ENCODE assay signal across 20 cellular contexts in the genomic region with DNA sequence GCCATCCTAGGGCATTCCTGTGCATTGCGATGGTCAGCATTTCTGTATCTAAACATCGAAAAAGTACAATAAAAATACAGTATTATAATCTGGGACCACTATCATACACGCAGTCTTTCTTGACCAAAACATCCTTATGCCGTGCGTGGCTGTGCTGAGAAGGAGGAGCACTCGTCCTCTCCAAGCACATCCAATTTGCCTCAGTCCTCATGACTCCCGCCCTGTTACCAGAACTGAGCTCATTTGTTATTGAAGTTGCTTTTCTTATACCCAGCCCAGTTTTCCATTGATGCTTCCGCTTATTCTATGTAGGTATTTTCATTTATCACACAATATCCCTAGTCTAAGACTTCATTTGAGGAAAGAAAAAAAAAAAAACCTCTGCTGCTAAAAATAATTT.
DNase-seq lines count a peak whose midpoint lies in the region; ATAC-seq, FAIRE-seq and TF ChIP-seq lines count a peak whose summit lies in the region.
"Had no signal": no experiment of that assay in that cellular context is flagged by ENCODE, and none has a peak within 500 bp of the region (broad histone marks: within the 10 kb centered on the region; RNA-seq: fewer than 3 reads in every experiment).

No MANE protein-coding gene starts in this region.

- H3K9me3 ChIP-seq in H9 (ENCODE audit: control insufficient read depth, low read depth, low read length), result no peaks in the 10 kb centered on the region
- H3K9me3 ChIP-seq in GM12878 (replicated peaks; ENCODE audit: control insufficient read depth, insufficient read depth, low read length), result no peaks in the 10 kb centered on the region
- no peaks in the 10 kb centered on the region for H3K9me3 ChIP-seq in transverse colon
- H3K9me3 ChIP-seq: BE2C, colonic mucosa, prostate gland had no signal

- H2AFZ ChIP-seq in H9 (ENCODE audit: low read length) (no peak overlapping the region), GM12878 (ENCODE audit: control insufficient read depth, low read depth, low read length) (no peak overlapping the region)

- TF ChIP-seq CTCF in H9 (conservative IDR thresholded peaks at IDR 0.05) (no peak), GM12878 (IDR thresholded peaks at IDR 0.05 in 2 of 3, conservative IDR thresholded peaks at IDR 0.05 in 1 of 3; ENCODE audit: control insufficient read depth in 2 of 3, extremely low read depth in 1 of 3, insufficient read depth in 1 of 3, low read depth in 3 of 3, low read length in 3 of 3) (no peak), neural crest cell (conservative IDR thresholded peaks at IDR 0.05) (no peak), transverse colon (IDR thresholded peaks at IDR 0.05) (no peak)

- no peak overlapping the region for H3K4ac ChIP-seq in H9 (ENCODE audit: low read depth, low read length)

- no peak overlapping the region for H3K4me2 ChIP-seq in H9 (ENCODE audit: insufficient read depth, insufficient read length, low read length)
- H3K4me2 ChIP-seq in GM12878 (ENCODE audit: control insufficient read depth, insufficient read depth), result peak overlapping the region; percentile 98

- SMC1A ChIA-PET in GM12878 (lab: Charles Lee; ENCODE audit: uncharacterized antibody, unreplicated experiment), result interaction anchor here (0.7 to 3.2 kb wide), 33 partner anchors 10 to 423 kb away, joined by 3 to 28 read pairs (median 4); partner anchors contain the start of gene BTG1

- no peak for FAIRE-seq in GM12878 (lab: Jason Lieb, UNC)
- FAIRE-seq: keratinocyte had no signal

- H4K5ac ChIP-seq in H9 (ENCODE audit: insufficient read length, low read depth, low read length), result no peak overlapping the region

- POLR2A ChIA-PET in GM12878 (lab: Charles Lee), result interaction anchor here (0.6 to 2.2 kb wide), 19 partner anchors 19 to 435 kb away, joined by 3 to 12 read pairs (median 5); partner anchors contain the start of gene BTG1

- H4K91ac ChIP-seq in H9 (ENCODE audit: insufficient read length, low read depth, low read length), result no peak overlapping the region

- H3K79me1 ChIP-seq in H9 (ENCODE audit: insufficient read depth, low read depth, low read length, poor library complexity, severe bottlenecking), result no peaks in the 10 kb centered on the region

- H3K36me3 ChIP-seq in GM12878 (ENCODE audit: control insufficient read depth in 2 of 2, insufficient read depth in 2 of 2, low read length in 1 of 2), result no peaks in the 10 kb centered on the region
- H3K36me3 ChIP-seq in transverse colon, result no peaks in the 10 kb centered on the region
- H3K36me3 ChIP-seq: BE2C, brain microvascular endothelial cell, colonic mucosa, prostate gland had no signal

- CTCF ChIA-PET in GM12878 (lab: Yijun Ruan, JAX), result interaction anchor here (1.5 to 2.0 kb wide), 6 partner anchors 20 to 103 kb away, joined by 4 to 9 read pairs (median 6); no protein-coding TSS in a partner anchor

- H3K56ac ChIP-seq in H9 (ENCODE audit: insufficient read length, low read depth, low read length), result no peak overlapping the region

- H4K20me1 ChIP-seq in H9 (ENCODE audit: control insufficient read depth, insufficient read depth, insufficient read length) (no peaks in the 10 kb centered on the region), GM12878 (ENCODE audit: control insufficient read depth, insufficient read depth) (no peaks in the 10 kb centered on the region)

- BruUV-seq in GM12878 (replicated peaks; lab: Mats Ljungman, UMichigan), result no TSS peak

- H3K18ac ChIP-seq in H9 (ENCODE audit: insufficient read length, low read depth, low read length), result no peak overlapping the region

- H3K9me3 Mint-ChIP-seq in H9 (no peaks in the 10 kb centered on the region; a peak in 1 of 5 replicates), neural crest cell (peaks cover 12% of the 10 kb centered on the region)
- H3K9me3 Mint-ChIP-seq: activated T-helper 1 cell treated with anti-CD3 and anti-CD28 coated beads, Interleukin-12 subunit alpha, Interleukin-12 subunit beta, Interleukin-2, Interleukin-4 antibody, amounts not matched to agents 30 ng/mL and 10 ng/mL and 1 ng/mL, durations not matched to agents 14 hours and 24 hours and 36 hours; natural killer cell had no signal

- no peaks in the 10 kb centered on the region; a peak in 1 of 7 replicates for H3K36me3 Mint-ChIP-seq in H9 (ENCODE audit: insufficient read depth in 1 of 3, low read depth in 3 of 3)
- H3K36me3 Mint-ChIP-seq in neural crest cell (ENCODE audit: low read depth), result peaks cover 10% of the 10 kb centered on the region
- H3K36me3 Mint-ChIP-seq: natural killer cell had no signal

- H3K4me3 ChIP-seq in GM12878 (peak overlapping the region; percentile 82), transverse colon (no peak overlapping the region)
- H3K4me3 ChIP-seq: colonic mucosa, prostate gland had no signal

- H3K79me2 ChIP-seq in H9 (ENCODE audit: insufficient read depth, low read length), result no peaks in the 10 kb centered on the region
- H3K79me2 ChIP-seq in GM12878 (ENCODE audit: control insufficient read depth, insufficient read depth, low read length), result peaks cover 70% of the 10 kb centered on the region

- no peaks in the 10 kb centered on the region for H3K27me3 Mint-ChIP-seq in H9 (ENCODE audit: low read depth)
- H3K27me3 Mint-ChIP-seq in neural crest cell (ENCODE audit: low read depth), result no peaks in the 10 kb centered on the region
- H3K27me3 Mint-ChIP-seq: activated naive CD8-positive, alpha-beta T cell treated with anti-CD3 and anti-CD28 coated beads, Interleukin-2, amount 10 ng/mL, durations not matched to agents 7 days and 5 days had no signal

- no peak overlapping the region for H4K8ac ChIP-seq in H9 (replicated peaks; ENCODE audit: insufficient read length, low read depth, low read length)

- TF ChIP-seq POLR2A in GM12878 (IDR thresholded peaks at IDR 0.05; ENCODE audit: low read depth, low read length), result no peak
- TF ChIP-seq POLR2A in transverse colon (IDR thresholded peaks at IDR 0.05), result no peak

- RAD21 ChIA-PET in GM12878 (lab: Charles Lee; ENCODE audit: unreplicated experiment), result interaction anchor here (0.7 to 5.9 kb wide), 31 partner anchors 19 to 654 kb away, joined by 3 to 67 read pairs (median 5); partner anchors contain the start of gene BTG1

- no peak overlapping the region for H2AK5ac ChIP-seq in H9 (ENCODE audit: insufficient read length, low read length)

- intact Hi-C loops in GM12878 (cut with micrococcal nuclease; ENCODE audit: unreplicated experiment) (loop anchor here (1.0 to 10.0 kb wide), 4 partner anchors 31 to 431 kb away; partner anchors contain the start of gene BTG1), transverse colon (cut with DNase I; ENCODE audit: low total_unique reads) (no loop called here)

- H2BK5ac ChIP-seq in H9 (ENCODE audit: insufficient read length, low read length), result no peak overlapping the region

- no peak overlapping the region for H3T11ph ChIP-seq in H9 (ENCODE audit: low read length)

- H3K27me3 ChIP-seq in H9 (ENCODE audit: insufficient read depth, low read length) (no peaks in the 10 kb centered on the region), GM12878 (replicated peaks in 1 of 2; ENCODE audit: control insufficient read depth in 2 of 2, insufficient read depth in 2 of 2, low read length in 1 of 2) (no peaks in the 10 kb centered on the region), transverse colon (no peaks in the 10 kb centered on the region)
- H3K27me3 ChIP-seq: BE2C, brain microvascular endothelial cell, colonic mucosa had no signal

- no CpG with 5 or more reads among the region's 8 CpGs for WGBS in H9 (ENCODE audit: extremely low coverage, insufficient read length, low lambda C conversion rate)
- WGBS in GM12878 (ENCODE audit: insufficient coverage, insufficient replicate concordance, low lambda C conversion rate, missing lambda C conversion rate), result 42% methylated on average over 8 of the region's 8 CpGs
- 91 to 96% methylated on average over 8 of the region's 8 CpGs for WGBS in transverse colon (ENCODE audit: low coverage in 1 of 2), 2 donors

- peaks cover 14% of the 10 kb centered on the region for H3K4me1 ChIP-seq in H9 (ENCODE audit: insufficient read depth, low read length)
- H3K4me1 ChIP-seq in GM12878 (ENCODE audit: control insufficient read depth, insufficient read depth, low read length), result peaks cover 66% of the 10 kb centered on the region
- H3K4me1 ChIP-seq in transverse colon, result peaks cover 0 to 13% (median 2%) of the 10 kb centered on the region in 4 donors
- H3K4me1 ChIP-seq: BE2C, colonic mucosa, prostate gland had no signal

- H3K4me1 Mint-ChIP-seq in H9 (peaks cover 56 to 64% of the 10 kb centered on the region in 2 experiments), neural crest cell (peaks cover 53% of the 10 kb centered on the region)

- H2BK15ac ChIP-seq in H9 (ENCODE audit: low read depth, low read length), result no peak overlapping the region

- no peak overlapping the region; a peak in 1 of 5 replicates for H3K4me3 Mint-ChIP-seq in H9
- H3K4me3 Mint-ChIP-seq in neural crest cell, result peak overlapping the region; percentile 40
- H3K4me3 Mint-ChIP-seq: activated naive CD8-positive, alpha-beta T cell treated with anti-CD3 and anti-CD28 coated beads, Interleukin-2, amount 10 ng/mL, durations not matched to agents 7 days and 5 days; activated T-helper 1 cell treated with anti-CD3 and anti-CD28 coated beads, Interleukin-12 subunit alpha, Interleukin-12 subunit beta, Interleukin-2, Interleukin-4 antibody, amounts not matched to agents 30 ng/mL and 10 ng/mL and 1 ng/mL, durations not matched to agents 14 hours and 24 hours and 36 hours; natural killer cell had no signal

- peak overlapping the region; percentile 10 for H2BK12ac ChIP-seq in H9 (ENCODE audit: insufficient read length, low read depth, low read length)

- H3K9ac ChIP-seq in H9 (ENCODE audit: extremely low read depth, insufficient read length, low read length) (no peak overlapping the region), GM12878 (ENCODE audit: control insufficient read depth, insufficient read depth, low read length) (peak overlapping the region; percentile 95)

- no peak overlapping the region for H2BK20ac ChIP-seq in H9 (ENCODE audit: low read depth, low read length, poor library complexity, severe bottlenecking)

- in situ Hi-C loops in GM12878 (cut with MboI) (loop anchor here (25.0 kb wide), 1 partner anchor 97 kb away; no protein-coding TSS in a partner anchor), transverse colon (cut with MboI; ENCODE audit: low pct_ligation_motif_present in 1 of 4, low pct_unique_long_range_greater_than_20kb in 1 of 4, low sequenced_read_pairs in 3 of 4) (loop anchor here in 1 of 4 donors (10.0 kb wide), 1 partner anchor 99 kb away; no protein-coding TSS in a partner anchor)

- no peak overlapping the region for H3K23ac ChIP-seq in H9 (ENCODE audit: insufficient read length, low read depth, low read length)

- no peak overlapping the region for H3K14ac ChIP-seq in H9 (ENCODE audit: insufficient read depth, low read length)

- ATAC-seq in GM12878, result peak; percentile 8
- ATAC-seq in GM19452 (IDR thresholded peaks at IDR 0.05; ENCODE audit: unreplicated experiment), result no peak
- ATAC-seq: natural killer cell, SK-N-SH treated with all-trans-retinoic acid at 6 μM for 48 hours had no signal

- no peak overlapping the region for H2BK120ac ChIP-seq in H9 (ENCODE audit: low read depth, low read length, poor library complexity, severe bottlenecking)

- no peak for DNase-seq in H9
- DNase-seq in GM12878 (ENCODE audit: low read depth, low spot score), result no peak
- no peak for DNase-seq in neural crest cell (ENCODE audit: low read depth, low spot score)
- no peak for DNase-seq in transverse colon
- DNase-seq in activated gamma-delta T cell (lab: John Stamatoyannopoulos, UW), result no peak
- DNase-seq in HuH-7 (ENCODE audit: low spot score), result no peak
- DNase-seq: activated CD4-positive, alpha-beta T cell treated with anti-CD3 and anti-CD28 coated beads for 1 hour; activated naive CD8-positive, alpha-beta T cell treated with anti-CD3 and anti-CD28 coated beads, Interleukin-2, amount 10 ng/mL, durations not matched to agents 7 days and 5 days; BE2C; brain microvascular endothelial cell; Calu3; colonic mucosa; KG1; natural killer cell; NCI-H446 had no signal

- no peaks in the 10 kb centered on the region for H3K23me2 ChIP-seq in H9 (ENCODE audit: insufficient read length, low read depth, low read length, poor library complexity, severe bottlenecking)

- no peak for TF ChIP-seq RAD21 in GM12878 (IDR thresholded peaks at IDR 0.05; ENCODE audit: insufficient read depth, low read depth, low read length)

- H3K27ac ChIP-seq in H9 (ENCODE audit: insufficient read length, low read depth, low read length), result peak overlapping the region; percentile 95
- peak overlapping the region; percentile 99 for H3K27ac ChIP-seq in GM12878 (ENCODE audit: control insufficient read depth, insufficient read depth)
- peak overlapping the region; percentile 6 to 74 (median 62) for H3K27ac ChIP-seq in transverse colon
- H3K27ac ChIP-seq: brain microvascular endothelial cell, colonic mucosa, prostate gland had no signal

- peak overlapping the region in 2 of 3 experiments; percentile 95 to 98; a peak in 5 of 7 replicates for H3K27ac Mint-ChIP-seq in H9
- peak overlapping the region; percentile 95 for H3K27ac Mint-ChIP-seq in neural crest cell (ENCODE audit: unreplicated experiment)
- H3K27ac Mint-ChIP-seq: activated naive CD8-positive, alpha-beta T cell treated with anti-CD3 and anti-CD28 coated beads, Interleukin-2, amount 10 ng/mL, durations not matched to agents 7 days and 5 days; activated T-helper 1 cell treated with anti-CD3 and anti-CD28 coated beads, Interleukin-12 subunit alpha, Interleukin-12 subunit beta, Interleukin-2, Interleukin-4 antibody, amounts not matched to agents 30 ng/mL and 10 ng/mL and 1 ng/mL, durations not matched to agents 14 hours and 24 hours and 36 hours; natural killer cell had no signal

- TF ChIP-seq EP300 in GM12878 (IDR thresholded peaks at IDR 0.05; ENCODE audit: borderline replicate concordance in 1 of 2, control insufficient read depth in 1 of 2, low read depth in 2 of 2, low read length in 2 of 2), result no peak
- no peak for TF ChIP-seq EP300 in transverse colon (IDR thresholded peaks at IDR 0.05; ENCODE audit: low read depth)
